2 cellular contexts compared by ENCODE assay signal in the genomic region with DNA sequence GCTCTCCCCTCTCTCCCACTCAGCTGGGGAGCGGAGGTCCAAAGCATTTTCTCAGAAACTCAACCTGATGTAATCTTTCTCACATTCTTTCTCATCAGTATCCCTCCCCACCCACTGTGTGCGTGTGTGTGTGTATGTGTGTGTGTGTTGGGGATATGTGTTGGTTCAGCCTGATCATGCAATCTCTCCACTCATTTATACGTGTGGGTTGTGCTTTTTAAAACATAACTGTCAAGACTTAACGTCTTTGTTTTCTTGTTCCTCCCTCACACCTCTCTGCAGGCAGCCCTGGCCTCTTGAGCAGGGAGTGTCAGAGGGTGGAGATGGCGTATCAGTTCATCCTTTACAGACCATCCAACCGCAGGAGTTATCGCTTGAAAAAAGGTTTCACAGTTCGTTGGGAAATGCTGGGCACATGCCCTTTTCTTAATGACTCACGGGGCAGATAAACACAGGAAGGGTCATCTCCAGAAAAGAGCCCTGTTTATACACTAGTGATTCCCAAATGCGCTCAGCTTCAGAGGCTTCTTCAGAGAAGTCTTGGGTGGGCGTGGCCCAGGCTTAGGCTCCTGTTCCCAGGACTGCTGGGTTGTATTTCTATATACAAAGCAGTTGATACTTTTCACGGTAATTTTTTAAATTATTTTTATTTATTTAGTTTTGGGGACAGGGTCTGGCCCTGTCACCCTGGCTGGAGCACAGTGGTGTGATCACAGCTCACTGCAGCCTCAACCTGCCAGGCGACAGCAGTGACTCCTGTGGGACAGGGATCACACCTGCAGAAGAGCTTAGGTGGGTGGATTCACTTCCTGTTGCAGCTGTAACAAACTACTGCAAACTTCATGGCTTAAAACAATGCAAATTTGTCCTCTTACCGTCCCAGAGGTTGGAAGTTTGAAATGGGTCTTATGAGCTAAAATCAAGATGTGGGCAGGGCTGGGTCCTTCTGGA.
TF ChIP-seq lines count a peak whose summit lies in the region.

No MANE protein-coding gene starts in this region.

TF ChIP-seq in IMR-90, 13 proteins besides CTCF, POLR2A, EP300 and RAD21:
- no peak for TF ChIP-seq CHD1 (IDR thresholded peaks at IDR 0.05; ENCODE audit: low read depth, low read length)
- TF ChIP-seq, protein P1, sequence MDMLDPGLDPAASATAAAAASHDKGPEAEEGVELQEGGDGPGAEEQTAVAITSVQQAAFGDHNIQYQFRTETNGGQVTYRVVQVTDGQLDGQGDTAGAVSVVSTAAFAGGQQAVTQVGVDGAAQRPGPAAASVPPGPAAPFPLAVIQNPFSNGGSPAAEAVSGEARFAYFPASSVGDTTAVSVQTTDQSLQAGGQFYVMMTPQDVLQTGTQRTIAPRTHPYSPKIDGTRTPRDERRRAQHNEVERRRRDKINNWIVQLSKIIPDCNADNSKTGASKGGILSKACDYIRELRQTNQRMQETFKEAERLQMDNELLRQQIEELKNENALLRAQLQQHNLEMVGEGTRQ (IDR thresholded peaks at IDR 0.05; ENCODE audit: low read depth, low read length) = peak; percentile 31; the same call in 1 of the 2 replicates

TF ChIP-seq in GM23338, 12 proteins besides CTCF, POLR2A, EP300 and RAD21:
- TF ChIP-seq, protein P2, sequence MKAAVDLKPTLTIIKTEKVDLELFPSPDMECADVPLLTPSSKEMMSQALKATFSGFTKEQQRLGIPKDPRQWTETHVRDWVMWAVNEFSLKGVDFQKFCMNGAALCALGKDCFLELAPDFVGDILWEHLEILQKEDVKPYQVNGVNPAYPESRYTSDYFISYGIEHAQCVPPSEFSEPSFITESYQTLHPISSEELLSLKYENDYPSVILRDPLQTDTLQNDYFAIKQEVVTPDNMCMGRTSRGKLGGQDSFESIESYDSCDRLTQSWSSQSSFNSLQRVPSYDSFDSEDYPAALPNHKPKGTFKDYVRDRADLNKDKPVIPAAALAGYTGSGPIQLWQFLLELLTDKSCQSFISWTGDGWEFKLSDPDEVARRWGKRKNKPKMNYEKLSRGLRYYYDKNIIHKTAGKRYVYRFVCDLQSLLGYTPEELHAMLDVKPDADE (IDR thresholded peaks at IDR 0.05) = no peak
- TF ChIP-seq POLR2AphosphoS5 (IDR thresholded peaks at IDR 0.05; ENCODE audit: low read depth) = no peak
- TF ChIP-seq STAT1 (IDR thresholded peaks at IDR 0.05; ENCODE audit: unreplicated experiment) = no peak
- TF ChIP-seq EZH2phosphoT487 (IDR thresholded peaks at IDR 0.05; ENCODE audit: unreplicated experiment) = no peak
- no peak for TF ChIP-seq JUNB (IDR thresholded peaks at IDR 0.05; ENCODE audit: unreplicated experiment)
- no peak for TF ChIP-seq CREB1 (CRISPR knock-in tag; IDR thresholded peaks at IDR 0.05; ENCODE audit: low read depth)
- TF ChIP-seq ZNF331 (CRISPR knock-in tag; IDR thresholded peaks at IDR 0.05; ENCODE audit: low read depth) = no peak
- TF ChIP-seq, protein P3, sequence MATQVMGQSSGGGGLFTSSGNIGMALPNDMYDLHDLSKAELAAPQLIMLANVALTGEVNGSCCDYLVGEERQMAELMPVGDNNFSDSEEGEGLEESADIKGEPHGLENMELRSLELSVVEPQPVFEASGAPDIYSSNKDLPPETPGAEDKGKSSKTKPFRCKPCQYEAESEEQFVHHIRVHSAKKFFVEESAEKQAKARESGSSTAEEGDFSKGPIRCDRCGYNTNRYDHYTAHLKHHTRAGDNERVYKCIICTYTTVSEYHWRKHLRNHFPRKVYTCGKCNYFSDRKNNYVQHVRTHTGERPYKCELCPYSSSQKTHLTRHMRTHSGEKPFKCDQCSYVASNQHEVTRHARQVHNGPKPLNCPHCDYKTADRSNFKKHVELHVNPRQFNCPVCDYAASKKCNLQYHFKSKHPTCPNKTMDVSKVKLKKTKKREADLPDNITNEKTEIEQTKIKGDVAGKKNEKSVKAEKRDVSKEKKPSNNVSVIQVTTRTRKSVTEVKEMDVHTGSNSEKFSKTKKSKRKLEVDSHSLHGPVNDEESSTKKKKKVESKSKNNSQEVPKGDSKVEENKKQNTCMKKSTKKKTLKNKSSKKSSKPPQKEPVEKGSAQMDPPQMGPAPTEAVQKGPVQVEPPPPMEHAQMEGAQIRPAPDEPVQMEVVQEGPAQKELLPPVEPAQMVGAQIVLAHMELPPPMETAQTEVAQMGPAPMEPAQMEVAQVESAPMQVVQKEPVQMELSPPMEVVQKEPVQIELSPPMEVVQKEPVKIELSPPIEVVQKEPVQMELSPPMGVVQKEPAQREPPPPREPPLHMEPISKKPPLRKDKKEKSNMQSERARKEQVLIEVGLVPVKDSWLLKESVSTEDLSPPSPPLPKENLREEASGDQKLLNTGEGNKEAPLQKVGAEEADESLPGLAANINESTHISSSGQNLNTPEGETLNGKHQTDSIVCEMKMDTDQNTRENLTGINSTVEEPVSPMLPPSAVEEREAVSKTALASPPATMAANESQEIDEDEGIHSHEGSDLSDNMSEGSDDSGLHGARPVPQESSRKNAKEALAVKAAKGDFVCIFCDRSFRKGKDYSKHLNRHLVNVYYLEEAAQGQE (IDR thresholded peaks at IDR 0.05; ENCODE audit: unreplicated experiment) = no peak
- TF ChIP-seq, protein P4, sequence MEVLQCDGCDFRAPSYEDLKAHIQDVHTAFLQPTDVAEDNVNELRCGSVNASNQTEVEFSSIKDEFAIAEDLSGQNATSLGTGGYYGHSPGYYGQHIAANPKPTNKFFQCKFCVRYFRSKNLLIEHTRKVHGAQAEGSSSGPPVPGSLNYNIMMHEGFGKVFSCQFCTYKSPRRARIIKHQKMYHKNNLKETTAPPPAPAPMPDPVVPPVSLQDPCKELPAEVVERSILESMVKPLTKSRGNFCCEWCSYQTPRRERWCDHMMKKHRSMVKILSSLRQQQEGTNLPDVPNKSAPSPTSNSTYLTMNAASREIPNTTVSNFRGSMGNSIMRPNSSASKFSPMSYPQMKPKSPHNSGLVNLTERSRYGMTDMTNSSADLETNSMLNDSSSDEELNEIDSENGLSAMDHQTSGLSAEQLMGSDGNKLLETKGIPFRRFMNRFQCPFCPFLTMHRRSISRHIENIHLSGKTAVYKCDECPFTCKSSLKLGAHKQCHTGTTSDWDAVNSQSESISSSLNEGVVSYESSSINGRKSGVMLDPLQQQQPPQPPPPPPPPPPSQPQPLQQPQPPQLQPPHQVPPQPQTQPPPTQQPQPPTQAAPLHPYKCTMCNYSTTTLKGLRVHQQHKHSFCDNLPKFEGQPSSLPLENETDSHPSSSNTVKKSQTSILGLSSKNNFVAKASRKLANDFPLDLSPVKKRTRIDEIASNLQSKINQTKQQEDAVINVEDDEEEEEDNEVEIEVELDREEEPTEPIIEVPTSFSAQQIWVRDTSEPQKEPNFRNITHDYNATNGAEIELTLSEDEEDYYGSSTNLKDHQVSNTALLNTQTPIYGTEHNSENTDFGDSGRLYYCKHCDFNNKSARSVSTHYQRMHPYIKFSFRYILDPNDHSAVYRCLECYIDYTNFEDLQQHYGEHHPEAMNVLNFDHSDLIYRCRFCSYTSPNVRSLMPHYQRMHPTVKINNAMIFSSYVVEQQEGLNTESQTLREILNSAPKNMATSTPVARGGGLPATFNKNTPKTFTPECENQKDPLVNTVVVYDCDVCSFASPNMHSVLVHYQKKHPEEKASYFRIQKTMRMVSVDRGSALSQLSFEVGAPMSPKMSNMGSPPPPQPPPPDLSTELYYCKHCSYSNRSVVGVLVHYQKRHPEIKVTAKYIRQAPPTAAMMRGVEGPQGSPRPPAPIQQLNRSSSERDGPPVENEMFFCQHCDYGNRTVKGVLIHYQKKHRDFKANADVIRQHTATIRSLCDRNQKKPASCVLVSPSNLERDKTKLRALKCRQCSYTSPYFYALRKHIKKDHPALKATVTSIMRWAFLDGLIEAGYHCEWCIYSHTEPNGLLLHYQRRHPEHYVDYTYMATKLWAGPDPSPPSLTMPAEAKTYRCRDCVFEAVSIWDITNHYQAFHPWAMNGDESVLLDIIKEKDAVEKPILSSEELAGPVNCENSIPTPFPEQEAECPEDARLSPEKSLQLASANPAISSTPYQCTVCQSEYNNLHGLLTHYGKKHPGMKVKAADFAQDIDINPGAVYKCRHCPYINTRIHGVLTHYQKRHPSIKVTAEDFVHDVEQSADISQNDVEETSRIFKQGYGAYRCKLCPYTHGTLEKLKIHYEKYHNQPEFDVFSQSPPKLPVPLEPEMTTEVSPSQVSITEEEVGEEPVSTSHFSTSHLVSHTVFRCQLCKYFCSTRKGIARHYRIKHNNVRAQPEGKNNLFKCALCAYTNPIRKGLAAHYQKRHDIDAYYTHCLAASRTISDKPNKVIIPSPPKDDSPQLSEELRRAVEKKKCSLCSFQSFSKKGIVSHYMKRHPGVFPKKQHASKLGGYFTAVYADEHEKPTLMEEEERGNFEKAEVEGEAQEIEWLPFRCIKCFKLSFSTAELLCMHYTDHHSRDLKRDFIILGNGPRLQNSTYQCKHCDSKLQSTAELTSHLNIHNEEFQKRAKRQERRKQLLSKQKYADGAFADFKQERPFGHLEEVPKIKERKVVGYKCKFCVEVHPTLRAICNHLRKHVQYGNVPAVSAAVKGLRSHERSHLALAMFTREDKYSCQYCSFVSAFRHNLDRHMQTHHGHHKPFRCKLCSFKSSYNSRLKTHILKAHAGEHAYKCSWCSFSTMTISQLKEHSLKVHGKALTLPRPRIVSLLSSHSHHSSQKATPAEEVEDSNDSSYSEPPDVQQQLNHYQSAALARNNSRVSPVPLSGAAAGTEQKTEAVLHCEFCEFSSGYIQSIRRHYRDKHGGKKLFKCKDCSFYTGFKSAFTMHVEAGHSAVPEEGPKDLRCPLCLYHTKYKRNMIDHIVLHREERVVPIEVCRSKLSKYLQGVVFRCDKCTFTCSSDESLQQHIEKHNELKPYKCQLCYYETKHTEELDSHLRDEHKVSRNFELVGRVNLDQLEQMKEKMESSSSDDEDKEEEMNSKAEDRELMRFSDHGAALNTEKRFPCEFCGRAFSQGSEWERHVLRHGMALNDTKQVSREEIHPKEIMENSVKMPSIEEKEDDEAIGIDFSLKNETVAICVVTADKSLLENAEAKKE (CRISPR knock-in tag; IDR thresholded peaks at IDR 0.05) = no peak
- TF ChIP-seq NANOG (IDR thresholded peaks at IDR 0.05; ENCODE audit: borderline replicate concordance) = no peak
- TF ChIP-seq EZH2 (IDR thresholded peaks at IDR 0.05; ENCODE audit: low read depth, unreplicated experiment) = no peak
- TF ChIP-seq ZNF114 (CRISPR knock-in tag; IDR thresholded peaks at IDR 0.05) = no peak
